25 cellular contexts compared by ENCODE assay signal in genomic region chr17:67912656-67913055, GRCh38.
DNase-seq lines count a peak whose midpoint lies in the region; ATAC-seq lines count a peak whose summit lies in the region.
"Had no signal": no experiment of that assay in that cellular context is flagged by ENCODE, and none has a peak within 500 bp of the region (broad histone marks: within the 10 kb centered on the region; RNA-seq: fewer than 3 reads in every experiment).

No MANE protein-coding gene starts in this region.

- H3K4me3 Mint-ChIP-seq in activated CD4-positive, alpha-beta T cell treated with anti-CD3 and anti-CD28 coated beads, Interleukin-2, amount 10 ng/mL, durations not matched to agents 24 days and 14 days = no peak overlapping the region
- no peak overlapping the region for H3K4me3 Mint-ChIP-seq in memory B cell
- H3K4me3 Mint-ChIP-seq in stimulated activated naive CD8-positive, alpha-beta T cell treated with anti-CD3 and anti-CD28 coated beads, Interleukin-15, amount 100 ng/mL, for 72 hours = no peak overlapping the region
- H3K4me3 Mint-ChIP-seq: naive B cell, WTC11 had no signal

- H3K9me3 Mint-ChIP-seq in activated CD4-positive, alpha-beta T cell treated with anti-CD3 and anti-CD28 coated beads, Interleukin-2, amount 10 ng/mL, durations not matched to agents 24 days and 14 days = no peaks in the 10 kb centered on the region
- no peaks in the 10 kb centered on the region for H3K9me3 Mint-ChIP-seq in memory B cell
- H3K9me3 Mint-ChIP-seq in stimulated activated naive CD8-positive, alpha-beta T cell treated with anti-CD3 and anti-CD28 coated beads, Interleukin-15, amount 100 ng/mL, for 72 hours = no peaks in the 10 kb centered on the region
- H3K9me3 Mint-ChIP-seq: naive B cell, WTC11 had no signal

- no peak for DNase-seq in activated CD4-positive, alpha-beta T cell treated with anti-CD3 and anti-CD28 coated beads, Interleukin-2, amount 10 ng/mL, durations not matched to agents 24 days and 14 days
- no peak for DNase-seq in activated CD4-positive, alpha-beta T cell treated with anti-CD3 and anti-CD28 coated beads, Interleukin-2, amount 50 U/mL, for 1 hour
- DNase-seq in stimulated activated CD4-positive, alpha-beta T cell treated with anti-CD3 and anti-CD28 coated beads, Interleukin-15, amount 100 ng/mL, for 24 hours = peak; percentile 5
- DNase-seq in stimulated activated CD4-positive, alpha-beta T cell treated with anti-CD3 and anti-CD28 coated beads, Interleukin-4, amount 100 ng/mL, for 4 hours = no peak
- DNase-seq in memory B cell (ENCODE audit: low spot score in 2 of 2) (no peak), NK-92 (lab: John Stamatoyannopoulos, UW; ENCODE audit: unreplicated experiment) (no peak)
- DNase-seq in stimulated activated naive CD8-positive, alpha-beta T cell treated with anti-CD3 and anti-CD28 coated beads, Interleukin-15, amount 100 ng/mL, for 72 hours = no peak
- DNase-seq: activated gamma-delta T cell treated with Interleukin-2 at 50 U/mL for 16 hours; AML-193; anterior cingulate cortex; esophagus squamous epithelium; GM23248; naive B cell; NCI-H1694; NCI-H2171; NCI-H524; NK-92 treated with Interleukin-12 subunit alpha and Interleukin-12 subunit beta, amount 100 ng/mL, for 24 hours; PC-9; posterior cingulate gyrus; Right ventricle myocardium superior; T-helper 9 cell had no signal

- ATAC-seq in memory B cell (ENCODE audit: low read depth) (no peak), HG02642 (IDR thresholded peaks at IDR 0.05; ENCODE audit: poor library complexity, unreplicated experiment) (no peak)
- ATAC-seq in stimulated activated naive CD8-positive, alpha-beta T cell treated with anti-CD3 and anti-CD28 coated beads, Interleukin-15, amount 100 ng/mL, for 72 hours = peak; percentile 64
- ATAC-seq: left lobe of liver, sciatic nerve, WTC11 had no signal

- H3K4me1 Mint-ChIP-seq in activated CD4-positive, alpha-beta T cell treated with anti-CD3 and anti-CD28 coated beads, Interleukin-2, amount 10 ng/mL, durations not matched to agents 24 days and 14 days = peaks cover 8% of the 10 kb centered on the region
- H3K4me1 Mint-ChIP-seq in memory B cell = peaks cover 8% of the 10 kb centered on the region
- peaks cover 12% of the 10 kb centered on the region for H3K4me1 Mint-ChIP-seq in stimulated activated naive CD8-positive, alpha-beta T cell treated with anti-CD3 and anti-CD28 coated beads, Interleukin-15, amount 100 ng/mL, for 72 hours
- H3K4me1 Mint-ChIP-seq: WTC11 had no signal

- intact Hi-C loops in activated CD4-positive, alpha-beta T cell treated with anti-CD3 and anti-CD28 coated beads, Interleukin-2, amount 10 ng/mL, durations not matched to agents 24 days and 14 days (cut with micrococcal nuclease) = no loop called here

- H3K27ac Mint-ChIP-seq in activated CD4-positive, alpha-beta T cell treated with anti-CD3 and anti-CD28 coated beads, Interleukin-2, amount 10 ng/mL, durations not matched to agents 24 days and 14 days = peak overlapping the region; percentile 11
- peak overlapping the region; percentile 89 for H3K27ac Mint-ChIP-seq in memory B cell
- H3K27ac Mint-ChIP-seq in stimulated activated naive CD8-positive, alpha-beta T cell treated with anti-CD3 and anti-CD28 coated beads, Interleukin-15, amount 100 ng/mL, for 72 hours = peak overlapping the region in 1 of 2 donors; percentile 74
- H3K27ac Mint-ChIP-seq: WTC11 had no signal

- H3K27me3 Mint-ChIP-seq in activated CD4-positive, alpha-beta T cell treated with anti-CD3 and anti-CD28 coated beads, Interleukin-2, amount 10 ng/mL, durations not matched to agents 24 days and 14 days = no peaks in the 10 kb centered on the region
- H3K27me3 Mint-ChIP-seq in memory B cell = no peaks in the 10 kb centered on the region
- H3K27me3 Mint-ChIP-seq in stimulated activated naive CD8-positive, alpha-beta T cell treated with anti-CD3 and anti-CD28 coated beads, Interleukin-15, amount 100 ng/mL, for 72 hours = no peaks in the 10 kb centered on the region
- H3K27me3 Mint-ChIP-seq: naive B cell had no signal

- peaks cover 47% of the 10 kb centered on the region for H3K36me3 Mint-ChIP-seq in activated CD4-positive, alpha-beta T cell treated with anti-CD3 and anti-CD28 coated beads, Interleukin-2, amount 10 ng/mL, durations not matched to agents 24 days and 14 days (ENCODE audit: low read depth)
- peaks cover 33% of the 10 kb centered on the region for H3K36me3 Mint-ChIP-seq in memory B cell
